In genomic region chr15:99708563-99708962, GRCh38 we compare ENCODE assay signal across 1 cellular context.
TF ChIP-seq lines count a peak whose summit lies in the region.

No MANE protein-coding gene starts in this region.

TF ChIP-seq in HCT116, 20 proteins besides CTCF, POLR2A, EP300 and RAD21 (continued from another document):
- TF ChIP-seq ZBTB33 (IDR thresholded peaks at IDR 0.05; ENCODE audit: extremely low read depth, insufficient replicate concordance, low read length) (no peak), SIN3A (IDR thresholded peaks at IDR 0.05; ENCODE audit: low read depth) (0 out of 2 replicates have a peak, but pooled peaks have one; percentile 50), TCF7L2 (IDR thresholded peaks at IDR 0.05; ENCODE audit: borderline replicate concordance, extremely low read depth, insufficient read depth, insufficient read length) (peak; percentile 11), JUND (IDR thresholded peaks at IDR 0.05) (peak; percentile 75), EGR1 (IDR thresholded peaks at IDR 0.05; ENCODE audit: low read depth) (peak; percentile 96), FOSL1 (IDR thresholded peaks at IDR 0.05; ENCODE audit: low read depth) (peak; percentile 67)
TF ChIP-seq in HCT116: peak in this region for 11.
